In the genomic region with DNA sequence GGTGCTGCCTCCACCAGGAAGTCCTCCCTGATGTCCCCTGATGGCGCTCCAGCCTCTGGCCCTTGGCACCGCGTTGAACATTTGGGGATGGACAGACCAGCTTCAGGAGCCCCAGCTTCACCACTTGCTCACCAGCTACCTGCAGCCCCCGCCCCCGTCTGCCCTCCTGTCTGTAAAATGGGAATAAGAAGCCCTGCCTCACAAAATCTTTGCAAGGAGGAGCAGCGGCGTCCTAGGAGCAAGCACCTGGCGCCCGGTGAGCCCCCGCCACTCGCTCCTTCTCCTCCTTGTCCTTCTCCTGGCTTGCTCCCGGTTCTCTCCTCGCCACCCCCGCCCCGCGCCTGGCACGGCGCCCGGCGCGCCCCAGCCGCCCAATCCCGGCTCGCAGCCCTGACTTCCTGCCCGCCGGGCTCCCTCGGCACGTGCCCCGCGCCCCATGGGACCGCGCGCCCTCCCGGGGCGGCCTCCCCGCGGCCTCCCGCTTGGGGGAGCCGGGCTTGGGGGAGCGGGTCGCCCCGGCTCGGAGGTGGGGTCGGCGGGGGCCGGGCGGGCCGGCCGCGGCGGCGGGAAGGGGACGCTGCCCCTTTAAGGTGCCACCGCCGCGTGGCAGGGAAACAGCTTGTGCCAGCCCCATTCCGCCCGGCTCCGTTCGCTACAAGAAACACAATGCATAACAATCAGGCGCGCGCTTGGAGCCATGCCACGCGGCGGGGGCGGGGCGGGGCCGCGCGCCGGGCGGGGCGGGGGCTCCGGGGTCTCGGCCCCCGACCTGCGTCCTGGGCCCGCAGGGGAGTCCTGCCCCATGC, we compare ENCODE assay signal across 8 cellular contexts. TPM values are rescaled to one million over a fixed set of nuclear protein-coding genes. Genes with fewer than 3 reads are reported as not detected.
DNase-seq lines count a peak whose midpoint lies in the region; ATAC-seq and TF ChIP-seq lines count a peak whose summit lies in the region.

No MANE protein-coding gene starts in this region.

- H3K36me3 ChIP-seq in HUES48 (ENCODE audit: control insufficient read depth, insufficient read depth, low read length) (no peaks in the 10 kb centered on the region), Panc1 (ENCODE audit: control insufficient read depth, insufficient read depth, low read length) (no peaks in the 10 kb centered on the region), osteoblast (ENCODE audit: insufficient read depth, low read length) (no peaks in the 10 kb centered on the region), aorta (ENCODE audit: control insufficient read depth in 1 of 2, insufficient read depth in 2 of 2, low read length in 1 of 2) (no peaks in the 10 kb centered on the region)

- H3K9me3 Mint-ChIP-seq in activated T-helper 2 cell treated with anti-CD3 and anti-CD28 coated beads, Interferon-gamma antibody, Interleukin-2, Interleukin-4, amounts not matched to agents 10 μg/mL and 5 μg/mL and 100 μg/mL, durations not matched to agents 14 hours and 24 hours and 36 hours: no peaks in the 10 kb centered on the region

- H3K9me3 ChIP-seq in HUES48 (ENCODE audit: control insufficient read depth, insufficient read depth, low read length): no peaks in the 10 kb centered on the region
- H3K9me3 ChIP-seq in Panc1 (ENCODE audit: control insufficient read depth, insufficient read depth, low read depth, low read length): no peaks in the 10 kb centered on the region
- H3K9me3 ChIP-seq in osteoblast (ENCODE audit: low read depth, low read length): no peaks in the 10 kb centered on the region
- no peaks in the 10 kb centered on the region for H3K9me3 ChIP-seq in aorta (ENCODE audit: control insufficient read depth, low read length)

- H3K4me3 Mint-ChIP-seq in activated T-helper 2 cell treated with anti-CD3 and anti-CD28 coated beads, Interferon-gamma antibody, Interleukin-2, Interleukin-4, amounts not matched to agents 10 μg/mL and 5 μg/mL and 100 μg/mL, durations not matched to agents 14 hours and 24 hours and 36 hours (ENCODE audit: low read depth): peak overlapping the region; percentile 50

- H3K27ac ChIP-seq in HUES48 (ENCODE audit: low read depth, low read length): no peak overlapping the region
- no peak overlapping the region for H3K27ac ChIP-seq in Panc1 (ENCODE audit: low read length)
- H3K27ac ChIP-seq in osteoblast (ENCODE audit: low read depth, low read length): no peak overlapping the region
- H3K27ac ChIP-seq in aorta (ENCODE audit: low read depth in 1 of 2, low read length in 2 of 2): no peak overlapping the region

- H3K27me3 ChIP-seq in HUES48 (ENCODE audit: control insufficient read depth, insufficient read depth, low read length) (peaks cover 79% of the 10 kb centered on the region), Panc1 (ENCODE audit: control insufficient read depth, insufficient read depth, low read length) (no peaks in the 10 kb centered on the region), osteoblast (ENCODE audit: insufficient read depth, low read length) (peaks cover 29% of the 10 kb centered on the region), aorta (ENCODE audit: control insufficient read depth in 1 of 2, insufficient read depth in 2 of 2, low read length in 1 of 2) (no peaks in the 10 kb centered on the region)

- peaks cover 7% of the 10 kb centered on the region for H3K4me1 Mint-ChIP-seq in activated T-helper 2 cell treated with anti-CD3 and anti-CD28 coated beads, Interferon-gamma antibody, Interleukin-2, Interleukin-4, amounts not matched to agents 10 μg/mL and 5 μg/mL and 100 μg/mL, durations not matched to agents 14 hours and 24 hours and 36 hours (ENCODE audit: low read depth)

- intact Hi-C loops in Panc1 (cut with micrococcal nuclease; ENCODE audit: unreplicated experiment) (no loop called here), aorta (cut with DNase I) (loop anchor here in 1 of 2 donors (1.0 kb wide), 1 partner anchor 137 kb away; no protein-coding TSS in a partner anchor)
- intact Hi-C loops in activated T-helper 2 cell treated with anti-CD3 and anti-CD28 coated beads, Interferon-gamma antibody, Interleukin-2, Interleukin-4, amounts not matched to agents 10 μg/mL and 5 μg/mL and 100 μg/mL, durations not matched to agents 14 hours and 24 hours and 36 hours (cut with micrococcal nuclease): no loop called here

- POLR2A ChIA-PET in Panc1 (lab: Charles Lee): no interaction called here

- no peaks in the 10 kb centered on the region for H3K79me2 ChIP-seq in osteoblast (ENCODE audit: insufficient read depth, low read length)

- H3K4me3 ChIP-seq in HUES48 (ENCODE audit: low read depth, low read length) (peak overlapping the region; percentile 74; the same call in 1 of the 2 replicates), Panc1 (ENCODE audit: low read depth in 2 of 2, low read length in 2 of 2) (peak overlapping the region; percentile 46 to 73), foreskin fibroblast (ENCODE audit: low read depth in 1 of 2, low read length in 2 of 2) (peak overlapping the region; percentile 46 to 57), osteoblast (ENCODE audit: insufficient read depth, low read length) (peak overlapping the region; percentile 72), aorta (ENCODE audit: low read length in 2 of 2) (peak overlapping the region; percentile 68 to 85)

- no peaks in the 10 kb centered on the region for H4K20me1 ChIP-seq in osteoblast (ENCODE audit: insufficient read depth, low read length)

- 2% methylated on average over 48 to 79 of the region's 79 CpGs for WGBS in aorta, 2 donors

- in situ Hi-C loops in Panc1 (cut with HindIII; ENCODE audit: low pct_unique_long_range_greater_than_20kb, low sequenced_read_pairs): no loop called here

- BruUV-seq in Panc1 (replicated peaks; lab: Mats Ljungman, UMichigan): no TSS peak

- H3K27me3 Mint-ChIP-seq in activated T-helper 2 cell treated with anti-CD3 and anti-CD28 coated beads, Interferon-gamma antibody, Interleukin-2, Interleukin-4, amounts not matched to agents 10 μg/mL and 5 μg/mL and 100 μg/mL, durations not matched to agents 14 hours and 24 hours and 36 hours (ENCODE audit: low read depth): peaks cover 41% of the 10 kb centered on the region

- ATAC-seq in Panc1 (peak; percentile 76), aorta (ENCODE audit: low FRiP score) (no peak), GM18870 (IDR thresholded peaks at IDR 0.05; ENCODE audit: unreplicated experiment) (no peak)

- no peak for TF ChIP-seq CTCF in Panc1 (IDR thresholded peaks at IDR 0.05)
- TF ChIP-seq CTCF in foreskin fibroblast (IDR thresholded peaks at IDR 0.05; ENCODE audit: low read depth, low read length): no peak
- TF ChIP-seq CTCF in osteoblast (IDR thresholded peaks at IDR 0.05; ENCODE audit: extremely low read depth, low read depth, low read length): no peak

- H3K4me2 ChIP-seq in osteoblast (ENCODE audit: insufficient read depth, low read length): peak overlapping the region; percentile 95

- no peaks in the 10 kb centered on the region for H3K36me3 Mint-ChIP-seq in activated T-helper 2 cell treated with anti-CD3 and anti-CD28 coated beads, Interferon-gamma antibody, Interleukin-2, Interleukin-4, amounts not matched to agents 10 μg/mL and 5 μg/mL and 100 μg/mL, durations not matched to agents 14 hours and 24 hours and 36 hours (ENCODE audit: low read depth)

- no peak overlapping the region for H2AFZ ChIP-seq in osteoblast (ENCODE audit: low read length)

- DNase-seq in CD1c-positive myeloid dendritic cell (ENCODE audit: extremely low spot score): peak; percentile 64
- no peak for DNase-seq in Panc1 (ENCODE audit: low read depth, low spot score)
- no peak for DNase-seq in activated T-helper 2 cell treated with anti-CD3 and anti-CD28 coated beads, Interferon-gamma antibody, Interleukin-2, Interleukin-4, amounts not matched to agents 10 μg/mL and 5 μg/mL and 100 μg/mL, durations not matched to agents 14 hours and 24 hours and 36 hours (ENCODE audit: low spot score)
- DNase-seq in foreskin fibroblast: peak; percentile 51 to 81
- DNase-seq in osteoblast (ENCODE audit: insufficient read length, low spot score, missing footprints): peak; percentile 99
- DNase-seq in aorta: peak; percentile 85 to 87

- H3K9ac ChIP-seq in HUES48 (ENCODE audit: low read depth, low read length): no peak overlapping the region

- CTCF ChIA-PET in Panc1 (lab: Charles Lee): interaction anchor here (0.5 to 0.7 kb wide), 2 partner anchors 41 to 68 kb away, joined by 3 to 4 read pairs; no protein-coding TSS in a partner anchor

- H3K4me1 ChIP-seq in HUES48 (ENCODE audit: control insufficient read depth, insufficient read depth, low read length) (0 out of 2 replicates have a peak, but pooled peaks cover 4% of the 10 kb centered on the region), Panc1 (ENCODE audit: control insufficient read depth, insufficient read depth, low read length) (no peaks in the 10 kb centered on the region), osteoblast (ENCODE audit: insufficient read depth, low read length) (peaks cover 5% of the 10 kb centered on the region), aorta (ENCODE audit: control insufficient read depth in 1 of 2, insufficient read depth in 2 of 2, low read length in 2 of 2) (no peaks in the 10 kb centered on the region)

- no peak overlapping the region for H3K27ac Mint-ChIP-seq in activated T-helper 2 cell treated with anti-CD3 and anti-CD28 coated beads, Interferon-gamma antibody, Interleukin-2, Interleukin-4, amounts not matched to agents 10 μg/mL and 5 μg/mL and 100 μg/mL, durations not matched to agents 14 hours and 24 hours and 36 hours

RNA-seq across cellular contexts. Expression of a gene that starts 9.1 kb away (rescaled TPM):
- total RNA-seq in Panc1 (2021; ENCODE audit: unreplicated experiment): 45.7 TPM
- 80.3 TPM for polyA plus RNA-seq in Panc1 (2012; ENCODE audit: insufficient read length)
- total RNA-seq in activated T-helper 2 cell treated with anti-CD3 and anti-CD28 coated beads, Interferon-gamma antibody, Interleukin-2, Interleukin-4, amounts not matched to agents 10 μg/mL and 5 μg/mL and 100 μg/mL, durations not matched to agents 14 hours and 24 hours and 36 hours: not detected in 2 replicates
- total RNA-seq in osteoblast: not detected in 2 replicates
- total RNA-seq in aorta: 1 to 10 TPM; 1.0 to 2.5 TPM
- polyA plus RNA-seq in aorta: 10 to 100 TPM in 1 of 2 donors, not detected in 1; 13.5 TPM

RNA-seq across cellular contexts. Expression of a gene that starts 9.9 kb away (rescaled TPM):
- total RNA-seq in Panc1 (2021; ENCODE audit: unreplicated experiment) (not detected), osteoblast (not detected in 2 replicates), aorta (not detected)
- polyA plus RNA-seq in Panc1 (2012; ENCODE audit: insufficient read length): not detected
- total RNA-seq in activated T-helper 2 cell treated with anti-CD3 and anti-CD28 coated beads, Interferon-gamma antibody, Interleukin-2, Interleukin-4, amounts not matched to agents 10 μg/mL and 5 μg/mL and 100 μg/mL, durations not matched to agents 14 hours and 24 hours and 36 hours: not detected in 2 replicates
- polyA plus RNA-seq in aorta: not detected

RNA-seq across cellular contexts. Expression of a gene that starts 19.3 kb away (rescaled TPM):
- total RNA-seq in Panc1 (2021; ENCODE audit: unreplicated experiment): 44.8 TPM
- polyA plus RNA-seq in Panc1 (2012; ENCODE audit: insufficient read length): 61.7 TPM
- 51.5 and 54.4 TPM in 2 replicates for total RNA-seq in activated T-helper 2 cell treated with anti-CD3 and anti-CD28 coated beads, Interferon-gamma antibody, Interleukin-2, Interleukin-4, amounts not matched to agents 10 μg/mL and 5 μg/mL and 100 μg/mL, durations not matched to agents 14 hours and 24 hours and 36 hours
- 31.5 and 35.8 TPM in 2 replicates for total RNA-seq in osteoblast
- total RNA-seq in aorta: 10 to 100 TPM; 34.7 to 58.1 TPM
- polyA plus RNA-seq in aorta: 10 to 100 TPM; 35.7 to 72.4 TPM

RNA-seq across cellular contexts. Expression of a gene that starts 47.5 kb away (rescaled TPM):
- 1.6 TPM for total RNA-seq in Panc1 (2021; ENCODE audit: unreplicated experiment)
- polyA plus RNA-seq in Panc1 (2012; ENCODE audit: insufficient read length): 3.1 TPM
- total RNA-seq in activated T-helper 2 cell treated with anti-CD3 and anti-CD28 coated beads, Interferon-gamma antibody, Interleukin-2, Interleukin-4, amounts not matched to agents 10 μg/mL and 5 μg/mL and 100 μg/mL, durations not matched to agents 14 hours and 24 hours and 36 hours: 0.76 and 0.87 TPM in 2 replicates
- total RNA-seq in osteoblast: 0.29 and 0.36 TPM in 2 replicates
- 1 to 10 TPM; 1.9 to 3.1 TPM for total RNA-seq in aorta
- polyA plus RNA-seq in aorta: 1 to 10 TPM; 4.0 to 9.3 TPM

RNA-seq across cellular contexts. Expression of a gene that starts 50.6 kb away (rescaled TPM):
- 2.4 TPM for total RNA-seq in Panc1 (2021; ENCODE audit: unreplicated experiment)
- 4.6 TPM for polyA plus RNA-seq in Panc1 (2012; ENCODE audit: insufficient read length)
- total RNA-seq in activated T-helper 2 cell treated with anti-CD3 and anti-CD28 coated beads, Interferon-gamma antibody, Interleukin-2, Interleukin-4, amounts not matched to agents 10 μg/mL and 5 μg/mL and 100 μg/mL, durations not matched to agents 14 hours and 24 hours and 36 hours: not detected in 2 replicates
- not detected in 2 replicates for total RNA-seq in osteoblast
- total RNA-seq in aorta: 1 to 10 TPM in 1 of 2 donors, under 1 TPM in 1; 0.75 to 1.5 TPM
- 10 to 100 TPM in 1 of 2 donors, under 1 TPM in 1; 0.75 to 30.2 TPM for polyA plus RNA-seq in aorta

Comparison
In these comparisons a context has a peak if more than half of its experiments do, and no peak if none do; other contexts are left out.
1. DNase-seq: peak in CD1c-positive myeloid dendritic cell (single experiment), foreskin fibroblast (2 of 2), osteoblast (single experiment) and aorta (2 of 2); none in Panc1 (single experiment) and activated T-helper 2 cell treated with anti-CD3 and anti-CD28 coated beads, Interferon-gamma antibody, Interleukin-2, Interleukin-4, amounts not matched to agents 10 μg/mL and 5 μg/mL and 100 μg/mL, durations not matched to agents 14 hours and 24 hours and 36 hours (single experiment).
2. RNA of a gene that starts 9.1 kb away (total RNA-seq): 45.7 TPM in Panc1 (single experiment); 1.0 to 2.5 TPM in aorta, not detected in activated T-helper 2 cell treated with anti-CD3 and anti-CD28 coated beads, Interferon-gamma antibody, Interleukin-2, Interleukin-4, amounts not matched to agents 10 μg/mL and 5 μg/mL and 100 μg/mL, durations not matched to agents 14 hours and 24 hours and 36 hours and not detected in osteoblast; every median in the first group is over 10 times any median in the second.
3. Peak in every context shown above with its lines, with median percentiles within 50 percentile points of each other: H3K4me3 ChIP-seq.